15 cellular contexts compared by ENCODE assay signal in the genomic region with DNA sequence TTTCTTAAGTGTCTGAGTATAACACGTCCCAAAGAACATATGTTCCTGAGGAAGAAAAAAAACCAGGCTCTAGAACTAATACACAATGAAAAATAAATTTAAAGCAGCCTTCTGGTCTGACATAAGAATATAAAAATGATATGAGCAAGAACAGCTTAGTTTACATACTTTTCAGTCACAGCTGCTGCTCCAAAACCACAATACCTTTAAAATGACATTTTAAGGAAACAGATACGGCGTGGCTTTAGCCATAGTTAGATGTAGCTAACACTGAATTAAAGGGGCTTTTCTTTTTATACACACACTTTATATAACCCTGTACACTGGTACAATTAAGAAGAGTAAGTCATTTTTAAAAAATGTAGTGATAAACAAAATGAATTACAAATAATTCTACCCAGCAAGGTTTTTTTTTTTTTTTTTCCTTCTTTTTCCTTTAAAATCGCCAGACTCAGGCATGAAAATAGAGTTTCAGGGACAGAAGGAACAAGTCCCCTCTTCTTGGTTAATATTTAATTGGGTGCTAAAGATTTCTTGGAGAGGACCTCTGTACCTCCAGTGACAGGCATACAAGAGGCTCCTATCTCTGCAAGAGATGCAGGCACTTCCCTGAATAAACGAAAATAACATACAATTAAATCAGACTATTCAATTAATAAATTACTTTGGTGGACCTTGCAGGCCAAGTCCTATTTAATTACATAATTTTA.
A peak's percentile ranks its signal among the peaks of the same experiment; 100 is the strongest.
DNase-seq lines count a peak whose midpoint lies in the region; ATAC-seq, FAIRE-seq and TF ChIP-seq lines count a peak whose summit lies in the region.
"Had no signal": no experiment of that assay in that cellular context is flagged by ENCODE, and none has a peak within 500 bp of the region (broad histone marks: within the 10 kb centered on the region; RNA-seq: fewer than 3 reads in every experiment).

No MANE protein-coding gene starts in this region.

- POLR2A ChIA-PET in Caco-2 (lab: Charles Lee) = no interaction called here

- peak; percentile 59 for FAIRE-seq in pancreas (lab: Jason Lieb, UNC)
- FAIRE-seq: bronchial epithelial cell had no signal

- H3K27ac Mint-ChIP-seq in Caco-2 (ENCODE audit: unreplicated experiment) = no peak overlapping the region
- no peak overlapping the region for H3K27ac Mint-ChIP-seq in endothelial cell (ENCODE audit: unreplicated experiment)
- H3K27ac Mint-ChIP-seq: IgD-negative memory B cell, WTC11 had no signal

- BruUV-seq in Caco-2 (replicated peaks; lab: Mats Ljungman, UMichigan) = no TSS peak

- peak overlapping the region; percentile 35 for H3K4me2 ChIP-seq in OCI-LY1 (ENCODE audit: low read length)

- CTCF ChIA-PET in Caco-2 (lab: Charles Lee) = no interaction called here

- H3K27me3 ChIP-seq in Caco-2 (replicated peaks; ENCODE audit: control insufficient read depth, insufficient read depth, low read length) (no peaks in the 10 kb centered on the region), OCI-LY1 (ENCODE audit: insufficient read depth, low read length) (no peaks in the 10 kb centered on the region), pancreas (no peaks in the 10 kb centered on the region)
- H3K27me3 ChIP-seq: esophagus squamous epithelium, neutrophil had no signal

- 26 to 31% methylated on average over 5 of the region's 5 CpGs for WGBS in pancreas, 2 donors

- peaks cover 23% of the 10 kb centered on the region; the same call in 1 of the 2 replicates for H3K4me1 ChIP-seq in Caco-2
- peaks cover 25% of the 10 kb centered on the region for H3K4me1 ChIP-seq in OCI-LY1 (ENCODE audit: insufficient read depth, low read length, severe bottlenecking)
- peaks cover 4 to 20% (median 11%) of the 10 kb centered on the region in 3 donors for H3K4me1 ChIP-seq in pancreas
- H3K4me1 ChIP-seq: esophagus squamous epithelium had no signal

- no peak for DNase-seq in Caco-2
- peak; percentile 62 for DNase-seq in fibroblast of peridontal ligament (ENCODE audit: extremely low read depth)
- DNase-seq in pancreas = no peak
- no peak for DNase-seq in endothelial cell (ENCODE audit: low spot score)
- DNase-seq in SKM-1 (lab: John Stamatoyannopoulos, UW; ENCODE audit: unreplicated experiment) = no peak
- no peak for DNase-seq in DMS 273 treated with DMSO at 0.1 percent for 48 hours (lab: John Stamatoyannopoulos, UW)
- DNase-seq in occipital lobe (lab: John Stamatoyannopoulos, UW) = no peak
- DNase-seq: esophagus squamous epithelium; islet precursor cell; stimulated activated naive CD4-positive, alpha-beta T cell treated with Interleukin-2 at 50 U/mL for 16 hours had no signal

- no peak overlapping the region for H3K4me3 ChIP-seq in Caco-2 (ENCODE audit: low read depth, low read length)
- no peak overlapping the region for H3K4me3 ChIP-seq in OCI-LY1 (ENCODE audit: low read depth, low read length, poor library complexity, severe bottlenecking)
- H3K4me3 ChIP-seq in pancreas = no peak overlapping the region
- H3K4me3 ChIP-seq: esophagus squamous epithelium had no signal

- H3K9ac ChIP-seq in OCI-LY1 (ENCODE audit: low read length) = peak overlapping the region; percentile 26; the same call in 1 of the 2 replicates

- H2AFZ ChIP-seq in OCI-LY1 (ENCODE audit: low read length) = no peak overlapping the region

- no peaks in the 10 kb centered on the region for H3F3A ChIP-seq in OCI-LY1 (ENCODE audit: insufficient read depth, low read length)

- peaks cover 15% of the 10 kb centered on the region for H3K79me2 ChIP-seq in OCI-LY1 (ENCODE audit: insufficient read depth, low read length)

- no peaks in the 10 kb centered on the region for H3K9me3 ChIP-seq in Caco-2
- no peaks in the 10 kb centered on the region for H3K9me3 ChIP-seq in OCI-LY1 (ENCODE audit: low read length)
- H3K9me3 ChIP-seq in pancreas = no peaks in the 10 kb centered on the region
- H3K9me3 ChIP-seq: esophagus squamous epithelium, neutrophil had no signal

- H3K27me3 Mint-ChIP-seq in Caco-2 (ENCODE audit: insufficient read depth, unreplicated experiment) = no peaks in the 10 kb centered on the region
- H3K27me3 Mint-ChIP-seq in endothelial cell (ENCODE audit: unreplicated experiment) = peaks cover 3% of the 10 kb centered on the region
- H3K27me3 Mint-ChIP-seq: IgD-negative memory B cell had no signal

- ATAC-seq in pancreas = peak in 3 of 4 donors; percentile 73 to 87 (median 76)
- ATAC-seq: WTC11 had no signal

- H3K36me3 ChIP-seq in Caco-2 (ENCODE audit: control insufficient read depth, insufficient read depth, low read length) (no peaks in the 10 kb centered on the region), OCI-LY1 (ENCODE audit: insufficient read depth, low read length) (no peaks in the 10 kb centered on the region; the same call in 1 of the 2 replicates), pancreas (no peaks in the 10 kb centered on the region)
- H3K36me3 ChIP-seq: esophagus squamous epithelium, neutrophil had no signal

- H3K9me2 ChIP-seq in OCI-LY1 (ENCODE audit: low read depth, low read length) = no peaks in the 10 kb centered on the region

- peak overlapping the region; percentile 46 for H3K4me3 Mint-ChIP-seq in Caco-2 (ENCODE audit: unreplicated experiment)
- no peak overlapping the region for H3K4me3 Mint-ChIP-seq in endothelial cell (ENCODE audit: unreplicated experiment)
- H3K4me3 Mint-ChIP-seq: IgD-negative memory B cell, WTC11 had no signal

- H3K27ac ChIP-seq in OCI-LY1 (ENCODE audit: low read depth, low read length, poor library complexity, severe bottlenecking) (no peak overlapping the region), pancreas (peak overlapping the region in 2 of 4 donors; percentile 28)
- H3K27ac ChIP-seq: esophagus squamous epithelium, neutrophil had no signal

- no peaks in the 10 kb centered on the region for H4K20me1 ChIP-seq in OCI-LY1 (ENCODE audit: insufficient read depth, low read length)

- TF ChIP-seq CTCF in Caco-2 (IDR thresholded peaks at IDR 0.05; ENCODE audit: insufficient read depth in 1 of 2, low read depth in 1 of 2, low read length in 1 of 2, severe bottlenecking in 1 of 2, unreplicated experiment in 1 of 2) (no peak), OCI-LY1 (IDR thresholded peaks at IDR 0.05; ENCODE audit: low read length) (no peak), pancreas (IDR thresholded peaks at IDR 0.05) (no peak), endothelial cell (IDR thresholded peaks at IDR 0.05; ENCODE audit: unreplicated experiment) (no peak)

- intact Hi-C loops in Caco-2 (cut with micrococcal nuclease; ENCODE audit: unreplicated experiment) = loop anchor here (5.0 to 10.0 kb wide), 2 partner anchors 64 to 783 kb away; no protein-coding TSS in a partner anchor
- intact Hi-C loops in pancreas (cut with DNase I) = no loop called here

- no peaks in the 10 kb centered on the region for H3K36me3 Mint-ChIP-seq in Caco-2 (ENCODE audit: insufficient read depth, unreplicated experiment)
- H3K36me3 Mint-ChIP-seq in endothelial cell (ENCODE audit: low read depth, unreplicated experiment) = no peaks in the 10 kb centered on the region
- H3K36me3 Mint-ChIP-seq: IgD-negative memory B cell, WTC11 had no signal

- H3K9me3 Mint-ChIP-seq in Caco-2 (ENCODE audit: unreplicated experiment) (no peaks in the 10 kb centered on the region), endothelial cell (ENCODE audit: unreplicated experiment) (no peaks in the 10 kb centered on the region)
- H3K9me3 Mint-ChIP-seq: IgD-negative memory B cell, WTC11 had no signal

- H3K4me1 Mint-ChIP-seq in Caco-2 (ENCODE audit: low read depth, unreplicated experiment) (peaks cover 18% of the 10 kb centered on the region), endothelial cell (ENCODE audit: unreplicated experiment) (no peaks in the 10 kb centered on the region)
- H3K4me1 Mint-ChIP-seq: WTC11 had no signal
